ENCODE assay signal across 8 cellular contexts in genomic region chr2:42132966-42133641, GRCh38. TPM values are rescaled to one million over a fixed set of nuclear protein-coding genes. Genes with fewer than 3 reads are reported as not detected.
A peak's percentile ranks its signal among the peaks of the same experiment; 100 is the strongest.
DNase-seq lines count a peak whose midpoint lies in the region; ATAC-seq and TF ChIP-seq lines count a peak whose summit lies in the region.

No MANE protein-coding gene starts in this region.

- intact Hi-C loops in ascending aorta (cut with DNase I) (loop anchor here (1.0 kb wide), 2 partner anchors 15 to 36 kb away; partner anchors contain the start of gene EML4), gastrocnemius medialis (cut with DNase I; ENCODE audit: low total_unique reads) (no loop called here)

- no peaks in the 10 kb centered on the region for H3K36me3 ChIP-seq in ascending aorta
- no peaks in the 10 kb centered on the region for H3K36me3 ChIP-seq in hepatocyte (replicated peaks; ENCODE audit: insufficient read depth, low read depth)
- no peaks in the 10 kb centered on the region for H3K36me3 ChIP-seq in gastrocnemius medialis

- H3K9me2 ChIP-seq in hepatocyte (replicated peaks; ENCODE audit: insufficient read depth): no peaks in the 10 kb centered on the region

- DNase-seq in GM12865 (ENCODE audit: low read depth): peak; percentile 92
- peak; percentile 96 for DNase-seq in NB4 (ENCODE audit: low read depth)
- peak; percentile 86 for DNase-seq in T-helper 9 cell
- peak; percentile 82 to 95 for DNase-seq in ascending aorta (ENCODE audit: low spot score in 2 of 2)
- peak; percentile 92 for DNase-seq in hepatocyte (ENCODE audit: low spot score)
- DNase-seq in gastrocnemius medialis: peak; percentile 41 to 67
- no peak for DNase-seq in NCI-H187 treated with DMSO at 0.1 percent for 48 hours (lab: John Stamatoyannopoulos, UW)

- H2AFZ ChIP-seq in hepatocyte: peak overlapping the region; percentile 15

- H3K9me3 ChIP-seq in ascending aorta: no peaks in the 10 kb centered on the region
- no peaks in the 10 kb centered on the region for H3K9me3 ChIP-seq in hepatocyte (ENCODE audit: low read depth)
- no peaks in the 10 kb centered on the region for H3K9me3 ChIP-seq in gastrocnemius medialis

- no peaks in the 10 kb centered on the region for H4K20me1 ChIP-seq in hepatocyte (ENCODE audit: insufficient read depth, poor library complexity, severe bottlenecking)

- no peaks in the 10 kb centered on the region for H3K79me2 ChIP-seq in hepatocyte

- WGBS in hepatocyte (ENCODE audit: low lambda C conversion rate, missing lambda C conversion rate): 6% methylated on average over 17 of the region's 17 CpGs

- H3K4me1 ChIP-seq in ascending aorta (peaks cover 0 to 20% of the 10 kb centered on the region in 2 donors), hepatocyte (ENCODE audit: insufficient read depth) (peaks cover 37% of the 10 kb centered on the region), gastrocnemius medialis (peaks cover 10 to 19% of the 10 kb centered on the region in 2 donors)

- H3K4me3 ChIP-seq in GM12865 (ENCODE audit: low read depth, low read length) (peak overlapping the region; percentile 3), NB4 (ENCODE audit: low read depth, low read length) (peak overlapping the region; percentile 29), ascending aorta (peak overlapping the region; percentile 31 to 56), hepatocyte (no peak overlapping the region), gastrocnemius medialis (peak overlapping the region in 3 of 4 donors; percentile 7 to 31 (median 29))

- in situ Hi-C loops in gastrocnemius medialis (cut with MboI; ENCODE audit: low sequenced_read_pairs in 4 of 4): no loop called here

- TF ChIP-seq POLR2A in NB4 (IDR thresholded peaks at IDR 0.05; ENCODE audit: extremely low read depth, insufficient read length) (no peak), gastrocnemius medialis (IDR thresholded peaks at IDR 0.05) (no peak)

- H3K4me2 ChIP-seq in hepatocyte: peak overlapping the region; percentile 73

- peak; percentile 88 for ATAC-seq in HG02610 (IDR thresholded peaks at IDR 0.05; ENCODE audit: unreplicated experiment)
- ATAC-seq in gastrocnemius medialis: peak; percentile 80 to 85

- peak overlapping the region; percentile 75 to 81 for H3K27ac ChIP-seq in ascending aorta
- peak overlapping the region; percentile 81 for H3K27ac ChIP-seq in hepatocyte
- H3K27ac ChIP-seq in gastrocnemius medialis: peak overlapping the region in 2 of 4 donors; percentile 22 to 45

- TF ChIP-seq CTCF in GM12865 (IDR thresholded peaks at IDR 0.05; ENCODE audit: insufficient read depth, low read depth, low read length, missing control alignments): no peak
- no peak for TF ChIP-seq CTCF in NB4 (IDR thresholded peaks at IDR 0.05; ENCODE audit: low read depth, low read length)
- TF ChIP-seq CTCF in ascending aorta (IDR thresholded peaks at IDR 0.05): no peak
- no peak for TF ChIP-seq CTCF in hepatocyte (IDR thresholded peaks at IDR 0.05; ENCODE audit: poor library complexity)
- TF ChIP-seq CTCF in gastrocnemius medialis (IDR thresholded peaks at IDR 0.05 in 4 of 5, conservative IDR thresholded peaks at IDR 0.05 in 1 of 5): no peak

- H3K27me3 ChIP-seq in ascending aorta: no peaks in the 10 kb centered on the region
- no peaks in the 10 kb centered on the region for H3K27me3 ChIP-seq in hepatocyte
- no peaks in the 10 kb centered on the region for H3K27me3 ChIP-seq in gastrocnemius medialis

RNA-seq across cellular contexts. Expression of gene EML4, which starts 36.0 kb away (rescaled TPM):
- 25.2 TPM for total RNA-seq in ascending aorta
- 86.8 and 86.9 TPM in 2 replicates for total RNA-seq in hepatocyte
- 49.9 and 55.2 TPM in 2 replicates for polyA plus RNA-seq in hepatocyte
- total RNA-seq in gastrocnemius medialis: 1 to 10 TPM; 3.0 to 5.0 (median 4.6) TPM
